Comparison of ENCODE assay signal across 8 cellular contexts in the genomic region with DNA sequence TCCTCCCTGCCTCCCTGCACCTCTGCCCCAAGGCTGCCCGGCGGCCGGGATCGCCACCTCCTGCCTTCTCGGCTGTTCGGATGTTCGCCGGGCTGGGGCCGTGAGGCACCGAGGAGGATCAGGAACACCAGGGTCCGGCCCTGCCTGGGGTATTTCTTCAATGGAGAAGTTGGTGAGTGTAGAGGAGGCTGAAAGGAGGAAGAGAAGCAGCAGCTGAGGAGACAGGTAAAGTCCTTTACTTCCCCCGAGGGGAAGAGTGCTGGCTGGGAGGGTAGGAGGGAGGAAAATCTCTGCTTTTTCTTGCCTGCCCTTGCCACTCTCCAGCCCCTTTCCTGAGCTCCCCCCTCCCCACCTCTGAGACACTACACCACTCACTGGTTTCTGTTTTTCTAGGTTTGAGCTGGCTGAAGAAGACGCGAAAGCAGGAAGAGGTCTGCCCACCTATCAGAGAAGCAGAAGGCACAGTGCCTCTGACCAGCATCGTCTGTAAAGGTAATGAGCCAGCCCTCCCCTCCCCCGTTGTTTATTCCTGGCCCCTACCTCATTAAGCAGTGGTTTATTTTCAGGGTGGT. TPM values are rescaled to one million over a fixed set of nuclear protein-coding genes. Genes with fewer than 3 reads are reported as not detected.
DNase-seq lines count a peak whose midpoint lies in the region; ATAC-seq and TF ChIP-seq lines count a peak whose summit lies in the region.

No MANE protein-coding gene starts in this region.

- H3K36me3 Mint-ChIP-seq in CD8-positive, alpha-beta T cell = peaks cover 44% of the 10 kb centered on the region
- H3K36me3 Mint-ChIP-seq in memory B cell = peaks cover 4% of the 10 kb centered on the region

- no peaks in the 10 kb centered on the region for H3K9me3 Mint-ChIP-seq in CD8-positive, alpha-beta T cell
- H3K9me3 Mint-ChIP-seq in memory B cell = no peaks in the 10 kb centered on the region

- H3K4me1 ChIP-seq in CD8-positive, alpha-beta T cell (ENCODE audit: insufficient read depth, low read length) = peaks cover 52% of the 10 kb centered on the region
- peaks cover 0 to 41% (median 27%) of the 10 kb centered on the region in 4 donors for H3K4me1 ChIP-seq in tibial artery

- peak overlapping the region; percentile 66 for H3K27ac ChIP-seq in CD8-positive, alpha-beta T cell (ENCODE audit: low read depth, low read length)
- H3K27ac ChIP-seq in SK-N-MC (no peak overlapping the region), tibial artery (peak overlapping the region; percentile 73 to 82)

- TF ChIP-seq CTCF in CD8-positive, alpha-beta T cell (IDR thresholded peaks at IDR 0.05) = no peak
- no peak for TF ChIP-seq CTCF in tibial artery (IDR thresholded peaks at IDR 0.05)

- peak overlapping the region; percentile 90 for H3K4me3 ChIP-seq in CD8-positive, alpha-beta T cell (ENCODE audit: low read depth, low read length)
- H3K4me3 ChIP-seq in SK-N-MC (peak overlapping the region; percentile 98), tibial artery (peak overlapping the region; percentile 71 to 77)

- H3K27me3 Mint-ChIP-seq in CD8-positive, alpha-beta T cell (ENCODE audit: low read depth) = no peaks in the 10 kb centered on the region
- no peaks in the 10 kb centered on the region for H3K27me3 Mint-ChIP-seq in memory B cell

- H3K9me3 ChIP-seq in CD8-positive, alpha-beta T cell (ENCODE audit: low read length) = no peaks in the 10 kb centered on the region
- H3K9me3 ChIP-seq in SK-N-MC (ENCODE audit: low read depth, low read length) (no peaks in the 10 kb centered on the region), tibial artery (no peaks in the 10 kb centered on the region)

- peak overlapping the region; percentile 83 for H3K9ac ChIP-seq in SK-N-MC (ENCODE audit: insufficient read length)

- peak in 4 of 7 experiments; percentile 15 to 42 (median 32) for DNase-seq in CD8-positive, alpha-beta T cell
- DNase-seq in SK-N-MC (ENCODE audit: low read depth, low spot score) = no peak
- DNase-seq in central memory CD4-positive, alpha-beta T cell = peak; percentile 26
- DNase-seq in memory B cell (ENCODE audit: low spot score in 2 of 2) = peak; percentile 36 to 64
- no peak for DNase-seq in tibial artery
- no peak for DNase-seq in NCI-H2029 (lab: John Stamatoyannopoulos, UW)

- H3K36me3 ChIP-seq in CD8-positive, alpha-beta T cell (ENCODE audit: insufficient read depth, low read length) = no peaks in the 10 kb centered on the region
- H3K36me3 ChIP-seq in SK-N-MC (ENCODE audit: insufficient read depth, low read length) (peaks cover 10% of the 10 kb centered on the region), tibial artery (peaks cover 0 to 14% (median 0%) of the 10 kb centered on the region in 3 donors)

- TF ChIP-seq POLR2A in GM19193 (IDR thresholded peaks at IDR 0.05; ENCODE audit: extremely low read depth, insufficient read depth, insufficient read length) = peak; percentile 48

- H3K27me3 ChIP-seq in CD8-positive, alpha-beta T cell (ENCODE audit: insufficient read depth, low read length) = no peaks in the 10 kb centered on the region
- H3K27me3 ChIP-seq in tibial artery = no peaks in the 10 kb centered on the region

- no peak overlapping the region for H3K4me3 Mint-ChIP-seq in CD8-positive, alpha-beta T cell
- H3K4me3 Mint-ChIP-seq in memory B cell = no peak overlapping the region

- peak overlapping the region; percentile 93 for H3K27ac Mint-ChIP-seq in CD8-positive, alpha-beta T cell
- no peak overlapping the region for H3K27ac Mint-ChIP-seq in memory B cell

- H3K4me1 Mint-ChIP-seq in CD8-positive, alpha-beta T cell (ENCODE audit: low read depth) = peaks cover 63% of the 10 kb centered on the region
- H3K4me1 Mint-ChIP-seq in memory B cell = peaks cover 35% of the 10 kb centered on the region

- POLR2A ChIA-PET in CD8-positive, alpha-beta T cell (lab: Charles Lee) = interaction anchor here (0.6 to 1.5 kb wide), 4 partner anchors 261 to 692 kb away, joined by 3 to 5 read pairs (median 3); a partner anchor contains a TSS

- ATAC-seq in CD8-positive, alpha-beta T cell = no peak
- peak; percentile 41 for ATAC-seq in HG03196 (IDR thresholded peaks at IDR 0.05; ENCODE audit: unreplicated experiment)
- ATAC-seq in memory B cell (ENCODE audit: low read depth) = peak; percentile 5

- intact Hi-C loops in CD8-positive, alpha-beta T cell (cut with DNase I, micrococcal nuclease) = loop anchor here (1.0 to 10.0 kb wide), 14 partner anchors 30 to 1958 kb away; a partner anchor contains a TSS
- intact Hi-C loops in tibial artery (cut with DNase I; ENCODE audit: low total_unique reads) = loop anchor here (5.0 to 10.0 kb wide), 2 partner anchors 256 to 678 kb away; no protein-coding TSS in a partner anchor

- CTCF ChIA-PET in CD8-positive, alpha-beta T cell (lab: Charles Lee) = interaction anchor here (0.7 to 2.6 kb wide), 6 partner anchors 12 to 675 kb away, joined by 3 to 10 read pairs (median 4); no protein-coding TSS in a partner anchor

RNA-seq across cellular contexts. Expression of a gene that starts 0.5 kb away (rescaled TPM):
- 10 to 100 TPM; 17.2 to 19.9 TPM for total RNA-seq in CD8-positive, alpha-beta T cell

RNA-seq across cellular contexts. Expression of a gene that starts 0.9 kb away (rescaled TPM):
- total RNA-seq in CD8-positive, alpha-beta T cell = 10 to 100 TPM; 42.8 to 45.9 TPM

Comparison
In these comparisons a context has a peak if more than half of its experiments do, and no peak if none do; other contexts are left out.
1. DNase-seq: peak in CD8-positive, alpha-beta T cell (4 of 7), central memory CD4-positive, alpha-beta T cell (single experiment) and memory B cell (2 of 2); none in SK-N-MC (single experiment), tibial artery (0 of 2) and NCI-H2029 (single experiment).
2. Peak in every context shown above with its lines, with median percentiles within 50 percentile points of each other: H3K4me3 ChIP-seq.